In the genomic region with DNA sequence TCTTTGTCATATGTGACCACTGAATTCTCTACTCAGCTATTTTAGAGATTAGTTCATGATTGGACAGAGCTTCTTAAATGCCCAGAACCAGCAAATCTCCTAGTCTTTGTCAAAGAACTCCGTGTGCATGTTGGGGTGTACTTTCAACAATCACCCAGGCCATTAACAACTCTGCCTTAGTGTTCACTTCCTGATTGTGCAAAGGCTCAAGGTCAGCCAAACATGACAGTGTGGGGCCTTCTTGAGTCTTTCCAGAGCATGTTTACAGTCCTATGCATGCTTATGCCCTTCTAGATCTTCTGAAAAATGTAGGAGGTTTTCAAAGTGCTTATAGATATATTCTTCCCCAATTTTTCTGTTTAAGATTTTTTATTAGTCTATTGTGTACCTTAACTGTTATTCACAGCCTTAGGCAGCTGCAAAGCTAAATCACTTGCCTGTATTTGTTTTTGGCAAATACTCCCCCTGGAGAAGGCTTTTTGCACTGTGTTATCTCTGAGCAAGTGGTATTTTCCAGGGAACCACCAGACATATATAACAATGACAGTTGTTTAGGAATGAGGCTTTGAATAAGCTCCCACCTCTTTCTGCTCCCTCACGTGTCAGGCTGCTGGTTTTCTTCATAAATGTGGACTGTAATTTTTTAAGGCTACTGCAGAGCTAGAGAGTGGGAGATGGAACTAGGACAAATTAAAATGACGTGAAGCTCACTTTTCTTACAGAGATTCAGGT, we compare ENCODE assay signal across 16 cellular contexts. TPM values are rescaled to one million over a fixed set of nuclear protein-coding genes. Genes with fewer than 3 reads are reported as not detected.
"Had no signal": no experiment of that assay in that cellular context is flagged by ENCODE, and none has a peak within 500 bp of the region (broad histone marks: within the 10 kb centered on the region; RNA-seq: fewer than 3 reads in every experiment).

No MANE protein-coding gene starts in this region.

- ATAC-seq: body of pancreas; effector memory CD8-positive, alpha-beta T cell; foreskin keratinocyte; left lobe of liver; stimulated activated naive CD8-positive, alpha-beta T cell treated with anti-CD3 and anti-CD28 coated beads, Interleukin-15, Interleukin-2, amounts not matched to agents 100 U/mL and 50 U/mL, for 24 hours had no signal

- H3K36me3 ChIP-seq: esophagus squamous epithelium, tibial artery had no signal

- H3K27me3 ChIP-seq: body of pancreas, tibial artery had no signal

- DNase-seq: activated CD4-positive, alpha-beta T cell treated with anti-CD3 and anti-CD28 coated beads, Interleukin-2, amount 50 U/mL, for 4 hours; activated naive CD4-positive, alpha-beta T cell; activated naive CD8-positive, alpha-beta T cell treated with anti-CD3 and anti-CD28 coated beads for 36 hours; activated T-cell treated with anti-CD3 and anti-CD28 coated beads for 4 hours; amygdala; body of pancreas; effector memory CD8-positive, alpha-beta T cell; esophagus squamous epithelium; foreskin keratinocyte; posterior cingulate gyrus; stimulated activated naive CD8-positive, alpha-beta T cell treated with anti-CD3 and anti-CD28 coated beads, Interleukin-15, Interleukin-2, amounts not matched to agents 100 U/mL and 50 U/mL, for 24 hours; substantia nigra; tibial artery had no signal

- H3K9me3 ChIP-seq: body of pancreas, esophagus squamous epithelium, tibial artery had no signal

- H3K4me3 ChIP-seq: body of pancreas, esophagus squamous epithelium, lung, tibial artery had no signal

RNA-seq across cellular contexts. Expression of gene DRP2, which starts 24.0 kb away (rescaled TPM):
- total RNA-seq: body of pancreas, cardiac septum, left lobe of liver had no signal
